Comparison of ENCODE assay signal across 26 cellular contexts in genomic region chr5:61618577-61618976, GRCh38.
"Had no signal": no experiment of that assay in that cellular context is flagged by ENCODE, and none has a peak within 500 bp of the region (broad histone marks: within the 10 kb centered on the region; RNA-seq: fewer than 3 reads in every experiment).

No MANE protein-coding gene starts in this region.

- H3K4me1 ChIP-seq: uterus had no signal

- H3K4me2 ChIP-seq: hepatocyte had no signal

- H3K36me3 ChIP-seq: gastroesophageal sphincter, pancreas, prostate gland, sigmoid colon, uterus had no signal

- DNase-seq: activated B cell treated with CpG ODN at 0.5 μM for 24 hours; activated CD4-positive, alpha-beta T cell treated with anti-CD3 and anti-CD28 coated beads, Interleukin-2, amount 50 U/mL, for 1 hour; activated CD8-positive, alpha-beta T cell treated with anti-CD3 and anti-CD28 coated beads for 36 hours; activated naive CD4-positive, alpha-beta T cell; activated T-cell treated with anti-CD3 and anti-CD28 coated beads, Interleukin-2, amount 50 U/mL, for 72 hours; aorta; body of pancreas; cerebellar nuclear complex; left cardiac atrium; left ventricle myocardium superior; naive B cell; nephron progenitor cell; nucleus accumbens; pancreas; retina; sigmoid colon; small intestine; stimulated activated CD4-positive, alpha-beta T cell treated with anti-CD3 and anti-CD28 coated beads, Interleukin-1b, Interleukin-23, amount 100 ng/mL, for 48 hours; stimulated activated naive B cell treated with anti-CD40 and anti-IgM and Interleukin-4, amounts not matched to agents 10 μg/mL and 1 μg/mL and 100 μg/mL, for 72 hours; T-helper 1 cell; testis; uterus had no signal

- H3K27ac ChIP-seq: body of pancreas, hepatocyte, pancreas, testis, uterus had no signal

- H3K4me3 ChIP-seq: body of pancreas, coronary artery, gastroesophageal sphincter, hepatocyte, pancreas, prostate gland, sigmoid colon, testis, uterus had no signal

- H3K9me3 ChIP-seq: body of pancreas, gastroesophageal sphincter, pancreas, prostate gland, sigmoid colon, testis, uterus had no signal

- H3K27me3 ChIP-seq: body of pancreas, gastroesophageal sphincter, hepatocyte, pancreas, sigmoid colon, testis, uterus had no signal
